25 cellular contexts compared by ENCODE assay signal in the genomic region with DNA sequence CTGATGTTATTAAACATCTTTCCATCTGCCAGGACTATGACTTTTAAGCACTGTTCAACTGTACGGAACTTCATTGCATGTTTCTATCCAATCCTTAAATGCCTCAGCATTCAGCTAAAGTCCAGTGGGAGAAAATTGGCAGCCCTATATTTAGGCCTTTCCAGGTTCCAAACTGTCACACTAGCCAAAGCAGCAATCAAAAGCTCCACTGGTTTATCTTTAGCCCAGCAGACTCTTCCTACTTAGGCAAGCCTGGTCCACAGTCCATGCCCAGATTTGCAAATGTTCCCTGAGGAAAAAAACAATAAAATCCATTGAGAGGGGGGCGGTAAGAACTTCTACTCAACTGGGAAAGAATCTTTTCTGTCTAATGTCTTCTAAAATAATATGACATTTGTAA.
"Had no signal": no experiment of that assay in that cellular context is flagged by ENCODE, and none has a peak within 500 bp of the region (broad histone marks: within the 10 kb centered on the region; RNA-seq: fewer than 3 reads in every experiment).

No MANE protein-coding gene starts in this region.

- H3K36me3 Mint-ChIP-seq: immature natural killer cell, natural killer cell, type B pancreatic cell had no signal

- DNase-seq: central memory CD4-positive, alpha-beta T cell; colonic mucosa; effector CD8-positive, alpha-beta T cell; endodermal cell; foreskin keratinocyte; hypothalamus; immature natural killer cell; islet precursor cell; kidney glomerular epithelial cell; lower lobe of right lung; natural killer cell; pancreas; small intestine; stimulated activated CD4-positive, alpha-beta T cell treated with anti-CD3 and anti-CD28 coated beads, Interleukin-15, amount 100 ng/mL, for 24 hours; stimulated activated CD4-positive, alpha-beta T cell treated with anti-CD3 and anti-CD28 coated beads, Interleukin-2, amount 100 ng/mL, for 48 hours; stimulated activated naive CD4-positive, alpha-beta T cell; stimulated activated naive CD8-positive, alpha-beta T cell treated with anti-CD3 and anti-CD28 coated beads, Interleukin-15, amount 100 ng/mL, for 72 hours; tibial artery had no signal

- H3K27ac Mint-ChIP-seq: dendritic cell treated with granulocyte-macrophage colony-stimulating factor and Interleukin-4, amounts not matched to agents 40 ng/mL and 50 ng/mL, for 4 days; endodermal cell; immature natural killer cell; natural killer cell; stimulated activated naive CD8-positive, alpha-beta T cell treated with anti-CD3 and anti-CD28 coated beads, Interleukin-15, amount 100 ng/mL, for 72 hours; type B pancreatic cell had no signal

- H3K36me3 ChIP-seq: colonic mucosa, gastroesophageal sphincter, lower lobe of right lung, neutrophil, pancreas, tibial artery had no signal

- H3K4me3 ChIP-seq: colonic mucosa, gastroesophageal sphincter, lower lobe of right lung, pancreas, tibial artery had no signal

- FAIRE-seq: pancreas, small intestine had no signal

- ATAC-seq: esophagus mucosa; foreskin keratinocyte; gastroesophageal sphincter; lower lobe of right lung; natural killer cell; pancreas; stimulated activated naive CD8-positive, alpha-beta T cell treated with anti-CD3 and anti-CD28 coated beads, Interleukin-15, amount 100 ng/mL, for 72 hours had no signal

- H3K9me3 ChIP-seq: colonic mucosa, gastroesophageal sphincter, lower lobe of right lung, pancreas, tibial artery had no signal

- H3K27ac ChIP-seq: colonic mucosa, epithelial cell of prostate, foreskin keratinocyte, gastroesophageal sphincter, lower lobe of right lung, neutrophil, pancreas, tibial artery had no signal

- H3K27me3 Mint-ChIP-seq: dendritic cell treated with granulocyte-macrophage colony-stimulating factor and Interleukin-4, amounts not matched to agents 40 ng/mL and 50 ng/mL, for 4 days; stimulated activated naive CD8-positive, alpha-beta T cell treated with anti-CD3 and anti-CD28 coated beads, Interleukin-15, amount 100 ng/mL, for 72 hours; type B pancreatic cell had no signal

- H3K9me3 Mint-ChIP-seq: endodermal cell; neural crest cell; stimulated activated naive CD8-positive, alpha-beta T cell treated with anti-CD3 and anti-CD28 coated beads, Interleukin-15, amount 100 ng/mL, for 72 hours; type B pancreatic cell had no signal

- H3K4me3 Mint-ChIP-seq: dendritic cell treated with granulocyte-macrophage colony-stimulating factor and Interleukin-4, amounts not matched to agents 40 ng/mL and 50 ng/mL, for 4 days; endodermal cell; immature natural killer cell; natural killer cell; neural crest cell; stimulated activated naive CD8-positive, alpha-beta T cell treated with anti-CD3 and anti-CD28 coated beads, Interleukin-15, amount 100 ng/mL, for 72 hours; type B pancreatic cell had no signal

- H3K4me1 Mint-ChIP-seq: endodermal cell; immature natural killer cell; natural killer cell; neural crest cell; stimulated activated naive CD8-positive, alpha-beta T cell treated with anti-CD3 and anti-CD28 coated beads, Interleukin-15, amount 100 ng/mL, for 72 hours had no signal

- H3K4me1 ChIP-seq: colonic mucosa, foreskin keratinocyte, gastroesophageal sphincter, lower lobe of right lung, pancreas, tibial artery had no signal

- H3K27me3 ChIP-seq: colonic mucosa, foreskin keratinocyte, gastroesophageal sphincter, neutrophil, pancreas, tibial artery had no signal
